In genomic region chr9:112379177-112380101, GRCh38 we compare ENCODE assay signal across 8 cellular contexts. TPM values are rescaled to one million over a fixed set of nuclear protein-coding genes. Genes with fewer than 3 reads are reported as not detected.
DNase-seq lines count a peak whose midpoint lies in the region; ATAC-seq and TF ChIP-seq lines count a peak whose summit lies in the region.

No MANE protein-coding gene starts in this region.

- peaks cover 26 to 72% (median 55%) of the 10 kb centered on the region in 4 donors for H3K4me1 Mint-ChIP-seq in CD4-positive, CD25-positive, alpha-beta regulatory T cell
- peaks cover 40% of the 10 kb centered on the region for H3K4me1 Mint-ChIP-seq in activated CD4-positive, alpha-beta memory T cell treated with anti-CD3 and anti-CD28 coated beads for 36 hours (ENCODE audit: low read depth)

- no peaks in the 10 kb centered on the region for H3K36me3 ChIP-seq in CD4-positive, CD25-positive, alpha-beta regulatory T cell (ENCODE audit: control insufficient read depth, insufficient read depth, low read length)

- peak overlapping the region; percentile 87 for H3K27ac ChIP-seq in CD4-positive, CD25-positive, alpha-beta regulatory T cell (ENCODE audit: insufficient read depth, low read length, poor library complexity, severe bottlenecking)
- peak overlapping the region; percentile 79 to 99 (median 96) for H3K27ac ChIP-seq in dorsolateral prefrontal cortex

- H3K27ac Mint-ChIP-seq in CD4-positive, CD25-positive, alpha-beta regulatory T cell = peak overlapping the region; percentile 94 to 97 (median 95)
- peak overlapping the region; percentile 98 for H3K27ac Mint-ChIP-seq in activated CD4-positive, alpha-beta memory T cell treated with anti-CD3 and anti-CD28 coated beads for 36 hours

- H3K27me3 ChIP-seq in CD4-positive, CD25-positive, alpha-beta regulatory T cell (ENCODE audit: control insufficient read depth, insufficient read depth, low read length) = no peaks in the 10 kb centered on the region
- H3K27me3 ChIP-seq in dorsolateral prefrontal cortex = no peaks in the 10 kb centered on the region

- CTCF ChIA-PET in activated CD4-positive, alpha-beta memory T cell treated with anti-CD3 and anti-CD28 coated beads for 36 hours (lab: Charles Lee) = interaction anchor here (0.6 to 2.7 kb wide), 18 partner anchors 9 to 464 kb away, joined by 3 to 15 read pairs (median 4); partner anchors contain the start of genes INIP and PTBP3

- TF ChIP-seq CTCF in dorsolateral prefrontal cortex (IDR thresholded peaks at IDR 0.05 in 54 of 56, conservative IDR thresholded peaks at IDR 0.05 in 2 of 56; ENCODE audit: low read depth in 1 of 56, partially characterized antibody in 56 of 56) (peak in 49 of 56 donors; percentile 8 to 67 (median 33)), lower leg skin (IDR thresholded peaks at IDR 0.05) (no peak)

- peaks cover 33% of the 10 kb centered on the region for H3K4me1 ChIP-seq in CD4-positive, CD25-positive, alpha-beta regulatory T cell (ENCODE audit: control insufficient read depth, insufficient read depth, low read length, poor library complexity, severe bottlenecking)

- peak overlapping the region; percentile 99 to 100 (median 100) for H3K4me3 Mint-ChIP-seq in CD4-positive, CD25-positive, alpha-beta regulatory T cell
- H3K4me3 Mint-ChIP-seq in activated CD4-positive, alpha-beta memory T cell treated with anti-CD3 and anti-CD28 coated beads for 36 hours = peak overlapping the region; percentile 97

- POLR2A ChIA-PET in activated CD4-positive, alpha-beta memory T cell treated with anti-CD3 and anti-CD28 coated beads for 36 hours (lab: Charles Lee) = interaction anchor here (0.5 to 2.0 kb wide), 13 partner anchors 13 to 407 kb away, joined by 3 to 17 read pairs (median 4); partner anchors contain the start of genes INIP, KIAA1958 and PTBP3

- H3K4me3 ChIP-seq in CD4-positive, CD25-positive, alpha-beta regulatory T cell (ENCODE audit: low read depth, low read length) = peak overlapping the region; percentile 99
- H3K4me3 ChIP-seq in dorsolateral prefrontal cortex (peak overlapping the region; percentile 68 to 99 (median 91)), lower leg skin (ENCODE audit: low read depth, poor library complexity, severe bottlenecking) (peak overlapping the region; percentile 89)

- H3K36me3 Mint-ChIP-seq in CD4-positive, CD25-positive, alpha-beta regulatory T cell = peaks cover 6% of the 10 kb centered on the region
- no peaks in the 10 kb centered on the region for H3K36me3 Mint-ChIP-seq in activated CD4-positive, alpha-beta memory T cell treated with anti-CD3 and anti-CD28 coated beads for 36 hours

- 0 to 1% methylated on average over 31 to 37 of the region's 57 CpGs for WGBS in lower leg skin, 2 donors

- H3K27me3 Mint-ChIP-seq in CD4-positive, CD25-positive, alpha-beta regulatory T cell = no peaks in the 10 kb centered on the region
- H3K27me3 Mint-ChIP-seq in activated CD4-positive, alpha-beta memory T cell treated with anti-CD3 and anti-CD28 coated beads for 36 hours = no peaks in the 10 kb centered on the region

- no peaks in the 10 kb centered on the region for H3K9me3 ChIP-seq in CD4-positive, CD25-positive, alpha-beta regulatory T cell (ENCODE audit: control insufficient read depth in 2 of 2, low read length in 2 of 2)

- H3K9me3 Mint-ChIP-seq in CD4-positive, CD25-positive, alpha-beta regulatory T cell = no peaks in the 10 kb centered on the region
- no peaks in the 10 kb centered on the region for H3K9me3 Mint-ChIP-seq in activated CD4-positive, alpha-beta memory T cell treated with anti-CD3 and anti-CD28 coated beads for 36 hours

- peak; percentile 92 to 98 (median 96) for DNase-seq in CD4-positive, CD25-positive, alpha-beta regulatory T cell
- DNase-seq in NCI-H774 (lab: John Stamatoyannopoulos, UW) (peak; percentile 96), dorsolateral prefrontal cortex (peak; percentile 97 to 99 (median 98)), lower leg skin (ENCODE audit: low spot score in 2 of 2) (peak; percentile 99 to 100)
- DNase-seq in activated CD4-positive, alpha-beta memory T cell treated with anti-CD3 and anti-CD28 coated beads for 36 hours = peak; percentile 99
- peak; percentile 94 to 97 for DNase-seq in stimulated activated CD4-positive, alpha-beta T cell treated with anti-CD3 and anti-CD28 coated beads, Interleukin-4, amount 100 ng/mL, for 4 hours

- peak in 1 of 2 donors; percentile 28 for TF ChIP-seq POLR2A in lower leg skin (IDR thresholded peaks at IDR 0.05)

- intact Hi-C loops in activated CD4-positive, alpha-beta memory T cell treated with anti-CD3 and anti-CD28 coated beads for 36 hours (cut with micrococcal nuclease) = loop anchor here (1.0 to 10.0 kb wide), 10 partner anchors 45 to 748 kb away; partner anchors contain the start of genes DNAJC25, INIP, KIAA1958 and UGCG
- intact Hi-C loops in dorsolateral prefrontal cortex (cut with DNase I) = loop anchor here (5.0 to 10.0 kb wide), 6 partner anchors 47 to 747 kb away; partner anchors contain the start of genes KIAA1958 (in 2 of the 2), DNAJC25 (in 1 of the 2) and PTBP3 (in 1 of the 2)
- intact Hi-C loops in lower leg skin (cut with DNase I; ENCODE audit: low total_unique reads) = no loop called here

- peak; percentile 91 to 93 for ATAC-seq in CD4-positive, CD25-positive, alpha-beta regulatory T cell (ENCODE audit: low read depth in 2 of 2)
- peak; percentile 81 for ATAC-seq in GM19438 (IDR thresholded peaks at IDR 0.05; ENCODE audit: low read depth, unreplicated experiment)
- ATAC-seq in HG03571 (IDR thresholded peaks at IDR 0.05; ENCODE audit: unreplicated experiment) = peak; percentile 82

RNA-seq across cellular contexts. Expression of gene HSDL2, which starts 0.5 kb away (rescaled TPM):
- total RNA-seq in CD4-positive, CD25-positive, alpha-beta regulatory T cell = 15.3 TPM
- 10 to 100 TPM; 19.5 to 30.4 (median 23.2) TPM for polyA plus RNA-seq in CD4-positive, CD25-positive, alpha-beta regulatory T cell
- total RNA-seq in activated CD4-positive, alpha-beta memory T cell treated with anti-CD3 and anti-CD28 coated beads for 36 hours = 10 to 100 TPM; 24.8 to 26.3 TPM
- total RNA-seq in dorsolateral prefrontal cortex = 10 to 100 TPM; 20.7 to 71.5 (median 37.1) TPM
- total RNA-seq in lower leg skin = 10 to 100 TPM; 26.7 to 52.8 (median 50.2) TPM

RNA-seq across cellular contexts. Expression of gene PTBP3, which starts 46.0 kb away (rescaled TPM):
- 144 TPM for total RNA-seq in CD4-positive, CD25-positive, alpha-beta regulatory T cell
- 10 to 100 TPM; 49.5 to 56.8 (median 52.8) TPM for polyA plus RNA-seq in CD4-positive, CD25-positive, alpha-beta regulatory T cell
- total RNA-seq in activated CD4-positive, alpha-beta memory T cell treated with anti-CD3 and anti-CD28 coated beads for 36 hours = 10 to 100 TPM; 87.2 to 92.3 TPM
- total RNA-seq in dorsolateral prefrontal cortex (10 to 100 TPM; 17.5 to 75.7 (median 38.8) TPM), lower leg skin (100 to 1,000 TPM in 3 of 4 donors, 10 to 100 TPM in 1; 82.5 to 201 (median 156) TPM)

Comparison
In these comparisons a context has a peak if more than half of its experiments do, and no peak if none do; other contexts are left out.
1. Peak in every context shown above with its lines: DNase-seq, ATAC-seq, H3K4me3 ChIP-seq and H3K27ac ChIP-seq.
2. CTCF ChIP-seq: peak in dorsolateral prefrontal cortex (49 of 56); none in lower leg skin (0 of 3).